Comparison of ENCODE assay signal across 19 cellular contexts in the genomic region with DNA sequence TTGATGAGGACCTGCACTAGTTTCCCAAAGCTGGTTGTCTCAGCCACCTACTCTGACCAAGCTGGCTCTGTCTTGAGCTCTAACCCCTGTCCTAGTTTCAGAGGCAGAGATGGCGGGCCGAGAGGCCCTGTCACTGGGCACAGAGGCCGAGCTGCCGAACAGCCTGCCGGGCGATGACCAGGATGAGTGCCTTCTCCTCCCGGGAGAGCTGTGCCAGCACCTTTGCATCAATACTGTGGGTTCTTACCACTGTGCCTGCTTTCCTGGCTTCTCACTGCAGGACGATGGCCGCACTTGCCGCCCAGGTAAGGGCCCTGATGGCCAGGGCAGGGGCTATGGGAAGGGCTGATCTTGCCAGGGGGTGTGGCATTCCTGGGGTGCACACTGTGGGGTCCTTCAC.
DNase-seq lines count a peak whose midpoint lies in the region; ATAC-seq and TF ChIP-seq lines count a peak whose summit lies in the region.
"Had no signal": no experiment of that assay in that cellular context is flagged by ENCODE, and none has a peak within 500 bp of the region (broad histone marks: within the 10 kb centered on the region; RNA-seq: fewer than 3 reads in every experiment).

No MANE protein-coding gene starts in this region.

- H2BK120ac ChIP-seq in neuronal stem cell (ENCODE audit: low read depth, low read length) = no peak overlapping the region

- intact Hi-C loops in psoas muscle (cut with DNase I) (no loop called here), natural killer cell (cut with micrococcal nuclease) (no loop called here)

- no peak overlapping the region for H3K4me2 ChIP-seq in neuronal stem cell (ENCODE audit: insufficient read depth, low read length, poor library complexity, severe bottlenecking)
- H3K4me2 ChIP-seq: BLaER1 had no signal

- H3K36me3 ChIP-seq in neuronal stem cell (replicated peaks in 1 of 2; ENCODE audit: control insufficient read depth in 2 of 2, insufficient read depth in 2 of 2, low read length in 2 of 2) (no peaks in the 10 kb centered on the region), psoas muscle (ENCODE audit: insufficient read depth in 1 of 2, low read depth in 1 of 2) (no peaks in the 10 kb centered on the region)
- H3K36me3 ChIP-seq: BLaER1 had no signal

- H3K36me3 Mint-ChIP-seq in chondrocyte (ENCODE audit: low read depth) = peaks cover 43% of the 10 kb centered on the region
- no peaks in the 10 kb centered on the region for H3K36me3 Mint-ChIP-seq in natural killer cell
- H3K36me3 Mint-ChIP-seq: CD8-positive, alpha-beta memory T cell had no signal

- H3K79me1 ChIP-seq in neuronal stem cell (ENCODE audit: low read depth, low read length) = no peaks in the 10 kb centered on the region

- H3K9me3 ChIP-seq in neuronal stem cell (replicated peaks in 1 of 2; ENCODE audit: control insufficient read depth in 2 of 2, insufficient read depth in 1 of 2, low read depth in 1 of 2, low read length in 2 of 2) = no peaks in the 10 kb centered on the region
- H3K9me3 ChIP-seq in psoas muscle = no peaks in the 10 kb centered on the region
- H3K9me3 ChIP-seq: BLaER1 had no signal

- no peak overlapping the region for H4K91ac ChIP-seq in neuronal stem cell (ENCODE audit: low read depth, low read length, poor library complexity)

- H3K4me3 Mint-ChIP-seq in chondrocyte (ENCODE audit: unreplicated experiment) = no peak overlapping the region
- H3K4me3 Mint-ChIP-seq in natural killer cell = no peak overlapping the region
- H3K4me3 Mint-ChIP-seq: B cell; CD4-positive, alpha-beta T cell; CD8-positive, alpha-beta memory T cell had no signal

- no CpG with 5 or more reads among the region's 10 CpGs for WGBS in neuronal stem cell (ENCODE audit: extremely low coverage in 2 of 2, insufficient read length in 2 of 2, insufficient replicate concordance in 1 of 2), 2 donors
- WGBS in psoas muscle, 3 donors = 94 to 96% (median 95%) methylated on average over 10 of the region's 10 CpGs

- H4K8ac ChIP-seq in neuronal stem cell (ENCODE audit: low read depth, low read length) = no peak overlapping the region

- no peak overlapping the region for H3K4me3 ChIP-seq in neuronal stem cell (ENCODE audit: low read length in 2 of 2)
- H3K4me3 ChIP-seq in psoas muscle = no peak overlapping the region
- H3K4me3 ChIP-seq: BLaER1, GM12878, GM23248 had no signal

- no peak overlapping the region for H3K4ac ChIP-seq in neuronal stem cell (ENCODE audit: low read length)

- no peak overlapping the region for H3K27ac Mint-ChIP-seq in chondrocyte (ENCODE audit: unreplicated experiment)
- H3K27ac Mint-ChIP-seq in natural killer cell = no peak overlapping the region
- H3K27ac Mint-ChIP-seq: B cell; CD4-positive, alpha-beta T cell had no signal

- no peak for DNase-seq in RWPE1 (ENCODE audit: low spot score)
- peak; percentile 80 for DNase-seq in chondrocyte (ENCODE audit: low spot score)
- no peak for DNase-seq in neuronal stem cell (ENCODE audit: low spot score)
- no peak for DNase-seq in NCI-H1092 treated with DMSO at 0.1 percent for 48 hours (lab: John Stamatoyannopoulos, UW)
- DNase-seq in psoas muscle = no peak
- no peak for DNase-seq in natural killer cell
- DNase-seq: CD4-positive, alpha-beta T cell; DMS 273 treated with DMSO at 0.1 percent for 48 hours; DMS79; EL; GDM1; GM23248; H7; HCEC 1CT had no signal

- no peaks in the 10 kb centered on the region for H3K27me3 ChIP-seq in neuronal stem cell (ENCODE audit: control insufficient read depth in 3 of 3, insufficient read depth in 3 of 3, low read depth in 1 of 3, low read length in 3 of 3)
- no peaks in the 10 kb centered on the region for H3K27me3 ChIP-seq in psoas muscle (ENCODE audit: insufficient read depth in 3 of 3, low read length in 2 of 3)
- H3K27me3 ChIP-seq: BLaER1 had no signal

- TF ChIP-seq CTCF in RWPE1 (conservative IDR thresholded peaks at IDR 0.05; ENCODE audit: low read depth) (no peak), chondrocyte (IDR thresholded peaks at IDR 0.05) (no peak), psoas muscle (IDR thresholded peaks at IDR 0.05) (no peak), natural killer cell (IDR thresholded peaks at IDR 0.05) (no peak)

- H3K4me1 ChIP-seq in neuronal stem cell (ENCODE audit: control insufficient read depth in 2 of 2, insufficient read depth in 1 of 2, low read depth in 1 of 2, low read length in 2 of 2) (peaks cover 6 to 16% of the 10 kb centered on the region in 2 donors), psoas muscle (no peaks in the 10 kb centered on the region)

- H3K18ac ChIP-seq in neuronal stem cell (ENCODE audit: low read length) = peak overlapping the region; percentile 16

- peaks cover 14% of the 10 kb centered on the region for H3K4me1 Mint-ChIP-seq in chondrocyte (ENCODE audit: low read depth)
- H3K4me1 Mint-ChIP-seq in natural killer cell = peaks cover 11% of the 10 kb centered on the region in 2 donors
- H3K4me1 Mint-ChIP-seq: B cell had no signal

- H3K27me3 Mint-ChIP-seq in chondrocyte (ENCODE audit: low read depth) (no peaks in the 10 kb centered on the region), natural killer cell (ENCODE audit: low read depth in 2 of 2) (no peaks in the 10 kb centered on the region)
- H3K27me3 Mint-ChIP-seq: B cell; CD4-positive, alpha-beta T cell; CD8-positive, alpha-beta memory T cell had no signal

- no peak overlapping the region for H2AK5ac ChIP-seq in neuronal stem cell (ENCODE audit: low read depth, low read length)

- no peak overlapping the region for H2BK15ac ChIP-seq in neuronal stem cell (ENCODE audit: low read length)

- POLR2A ChIA-PET in RWPE1 (lab: Yijun Ruan, JAX; ENCODE audit: low non-redundant PET) = no interaction called here

- peak overlapping the region; percentile 24 for H3K9ac ChIP-seq in neuronal stem cell (ENCODE audit: low read depth, low read length, poor library complexity)
- H3K9ac ChIP-seq: BLaER1, GM23248 had no signal

- H3K23ac ChIP-seq in neuronal stem cell (ENCODE audit: low read depth, low read length, poor library complexity) = no peak overlapping the region

- H3K27ac ChIP-seq in RWPE1 (0 out of 2 replicates have a peak overlapping the region, but pooled peaks have one; percentile 15), neuronal stem cell (replicated peaks; ENCODE audit: low read length) (no peak overlapping the region), psoas muscle (no peak overlapping the region)
- H3K27ac ChIP-seq: BLaER1, C4-2B, GM23248 had no signal

- no peak overlapping the region for H2BK12ac ChIP-seq in neuronal stem cell (ENCODE audit: low read length)

- CTCF ChIA-PET in RWPE1 (lab: Yijun Ruan, JAX) = no interaction called here

- no peak overlapping the region for H2BK5ac ChIP-seq in neuronal stem cell (ENCODE audit: low read length)

- ATAC-seq in psoas muscle (no peak), natural killer cell (no peak)
- ATAC-seq: GM12878 had no signal

- H3K14ac ChIP-seq in neuronal stem cell (ENCODE audit: low read length) = no peak overlapping the region

- no peak overlapping the region for H2AFZ ChIP-seq in neuronal stem cell (ENCODE audit: low read length)
- H2AFZ ChIP-seq: GM23248 had no signal

- H3K9me3 Mint-ChIP-seq in chondrocyte (ENCODE audit: low read depth) (peaks cover 4% of the 10 kb centered on the region), natural killer cell (peaks cover 0 to 9% of the 10 kb centered on the region in 2 donors)
